ENCODE assay signal across 19 cellular contexts in the genomic region with DNA sequence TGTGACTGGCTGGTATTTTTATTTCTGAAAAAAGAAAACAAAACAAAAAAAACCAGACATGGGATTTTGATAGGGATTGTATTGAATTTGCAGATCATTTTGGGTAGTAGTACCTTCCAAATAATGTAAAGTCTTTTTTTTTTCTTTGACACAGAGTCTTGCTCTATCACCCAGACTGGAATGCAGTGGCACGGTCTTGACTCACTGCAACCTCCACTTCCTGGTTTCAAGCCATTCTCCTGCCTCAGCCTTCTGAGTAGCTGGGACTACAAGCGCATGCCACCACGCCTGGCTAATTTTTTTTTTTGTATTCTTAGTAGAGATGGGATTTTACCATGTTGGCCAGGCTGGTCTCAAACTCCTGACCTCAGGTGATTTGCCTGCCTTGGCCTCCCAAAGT. TPM values are rescaled to one million over a fixed set of nuclear protein-coding genes. Genes with fewer than 3 reads are reported as not detected.
DNase-seq lines count a peak whose midpoint lies in the region; ATAC-seq and TF ChIP-seq lines count a peak whose summit lies in the region.
"Had no signal": no experiment of that assay in that cellular context is flagged by ENCODE, and none has a peak within 500 bp of the region (broad histone marks: within the 10 kb centered on the region; RNA-seq: fewer than 3 reads in every experiment).

No MANE protein-coding gene starts in this region.

- peaks cover 95% of the 10 kb centered on the region for H3K36me3 Mint-ChIP-seq in CD4-positive, alpha-beta T cell (ENCODE audit: low read depth)
- peaks cover 28 to 79% (median 70%) of the 10 kb centered on the region in 3 donors for H3K36me3 Mint-ChIP-seq in CD8-positive, alpha-beta memory T cell
- H3K36me3 Mint-ChIP-seq in activated T-helper 17 cell treated with anti-CD3 and anti-CD28 coated beads, Interleukin-2, amount 50 U/mL, for 72 hours (ENCODE audit: low read depth) = peaks cover 94% of the 10 kb centered on the region
- peaks cover 24 to 82% (median 78%) of the 10 kb centered on the region in 3 donors for H3K36me3 Mint-ChIP-seq in naive thymus-derived CD8-positive, alpha-beta T cell

- no peak overlapping the region for H3K27ac ChIP-seq in CD4-positive, alpha-beta T cell (ENCODE audit: low read depth, low read length)
- no peak overlapping the region for H3K27ac ChIP-seq in CD8-positive, alpha-beta memory T cell (ENCODE audit: low read depth, low read length)
- H3K27ac ChIP-seq: PC-9 had no signal

- CTCF ChIA-PET in CD4-positive, alpha-beta T cell (lab: Charles Lee) = no interaction called here
- CTCF ChIA-PET in CD8-positive, alpha-beta memory T cell (lab: Charles Lee) = interaction anchor here (1.3 kb wide), 1 partner anchor 42 kb away, joined by 3 read pairs; no protein-coding TSS in a partner anchor

- peaks cover 55% of the 10 kb centered on the region for H3K9me3 ChIP-seq in CD4-positive, alpha-beta T cell (ENCODE audit: control insufficient read depth, low read length)
- H3K9me3 ChIP-seq in CD8-positive, alpha-beta memory T cell (ENCODE audit: low read length) = peaks cover 35% of the 10 kb centered on the region

- H3K4me1 Mint-ChIP-seq in CD4-positive, alpha-beta T cell (ENCODE audit: low read depth) = peaks cover 38% of the 10 kb centered on the region
- peaks cover 38 to 80% (median 57%) of the 10 kb centered on the region in 3 donors for H3K4me1 Mint-ChIP-seq in CD8-positive, alpha-beta memory T cell
- H3K4me1 Mint-ChIP-seq in activated T-helper 17 cell treated with anti-CD3 and anti-CD28 coated beads, Interleukin-2, amount 50 U/mL, for 72 hours = peaks cover 3% of the 10 kb centered on the region
- peaks cover 11 to 59% (median 41%) of the 10 kb centered on the region in 4 donors for H3K4me1 Mint-ChIP-seq in naive thymus-derived CD8-positive, alpha-beta T cell

- POLR2A ChIA-PET in CD4-positive, alpha-beta T cell (lab: Charles Lee) = interaction anchor here (0.6 to 2.0 kb wide), 6 partner anchors 9 to 193 kb away, joined by 3 to 6 read pairs (median 6); partner anchors contain the start of genes ATP13A1, ZNF14 and ZNF253
- POLR2A ChIA-PET in CD8-positive, alpha-beta memory T cell (lab: Charles Lee) = interaction anchor here (0.7 to 0.8 kb wide), 2 partner anchors 8 to 11 kb away, joined by 3 to 4 read pairs; no protein-coding TSS in a partner anchor
- POLR2A ChIA-PET in naive thymus-derived CD8-positive, alpha-beta T cell (lab: Charles Lee) = interaction anchor here (0.6 to 12.8 kb wide), 10 partner anchors 9 to 1116 kb away, joined by 3 to 289 read pairs (median 5); partner anchors contain the start of genes ZNF14 and ZNF93

- no peak overlapping the region for H3K27ac Mint-ChIP-seq in CD4-positive, alpha-beta T cell
- H3K27ac Mint-ChIP-seq in CD8-positive, alpha-beta memory T cell = peak overlapping the region in 3 of 8 donors; percentile 5 to 63 (median 30)
- no peak overlapping the region for H3K27ac Mint-ChIP-seq in activated T-helper 17 cell treated with anti-CD3 and anti-CD28 coated beads, Interleukin-2, amount 50 U/mL, for 72 hours
- peak overlapping the region in 2 of 10 donors; percentile 19 to 40 for H3K27ac Mint-ChIP-seq in naive thymus-derived CD8-positive, alpha-beta T cell
- H3K27ac Mint-ChIP-seq: GM23338 had no signal

- peaks cover 9% of the 10 kb centered on the region for H3K9me3 Mint-ChIP-seq in CD4-positive, alpha-beta T cell
- peaks cover 5 to 53% (median 37%) of the 10 kb centered on the region in 5 donors for H3K9me3 Mint-ChIP-seq in CD8-positive, alpha-beta memory T cell
- peaks cover 9% of the 10 kb centered on the region for H3K9me3 Mint-ChIP-seq in activated T-helper 17 cell treated with anti-CD3 and anti-CD28 coated beads, Interleukin-2, amount 50 U/mL, for 72 hours
- peaks cover 0 to 85% (median 13%) of the 10 kb centered on the region in 9 donors for H3K9me3 Mint-ChIP-seq in naive thymus-derived CD8-positive, alpha-beta T cell

- H3K36me3 ChIP-seq in CD8-positive, alpha-beta memory T cell (ENCODE audit: insufficient read depth, low read length) = peaks cover 57% of the 10 kb centered on the region

- DNase-seq in CD4-positive, alpha-beta T cell = no peak
- no peak for DNase-seq in CD8-positive, alpha-beta memory T cell
- DNase-seq in naive thymus-derived CD8-positive, alpha-beta T cell = no peak
- DNase-seq in NCI-H345 treated with DMSO at 0.1 percent for 48 hours (lab: John Stamatoyannopoulos, UW; ENCODE audit: unreplicated experiment) (no peak), activated gamma-delta T cell treated with Interleukin-2 at 50 U/mL for 16 hours (no peak)
- DNase-seq in activated CD4-positive, CD25-positive, alpha-beta regulatory T cell treated with anti-CD3 and anti-CD28 coated beads, Interleukin-2, amount 50 U/mL, for 72 hours = no peak
- DNase-seq: GDM1, IMR-90, Karpas-422, MM.1S, NCI-H1105, NCI-H1930, NCI-H446 treated with DMSO at 0.1 percent for 48 hours, PC-9 had no signal

- peak overlapping the region; percentile 45 for H3K4me3 Mint-ChIP-seq in CD4-positive, alpha-beta T cell
- peak overlapping the region in 5 of 7 donors; percentile 12 to 61 (median 47) for H3K4me3 Mint-ChIP-seq in CD8-positive, alpha-beta memory T cell
- H3K4me3 Mint-ChIP-seq in activated T-helper 17 cell treated with anti-CD3 and anti-CD28 coated beads, Interleukin-2, amount 50 U/mL, for 72 hours = peak overlapping the region; percentile 27
- peak overlapping the region in 6 of 10 donors; percentile 15 to 82 (median 37) for H3K4me3 Mint-ChIP-seq in naive thymus-derived CD8-positive, alpha-beta T cell
- H3K4me3 Mint-ChIP-seq: GM23338 had no signal

- no peak for ATAC-seq in CD4-positive, alpha-beta T cell (ENCODE audit: poor library complexity)
- ATAC-seq in activated T-helper 17 cell treated with anti-CD3 and anti-CD28 coated beads, Interleukin-2, amount 50 U/mL, for 72 hours (replicated peaks) = no peak
- no peak for ATAC-seq in naive thymus-derived CD8-positive, alpha-beta T cell
- ATAC-seq: GM12878, GM23338, HCT116 had no signal

- H3K27me3 ChIP-seq in CD4-positive, alpha-beta T cell (ENCODE audit: control insufficient read depth, insufficient read depth, low read length) = no peaks in the 10 kb centered on the region
- no peaks in the 10 kb centered on the region for H3K27me3 ChIP-seq in CD8-positive, alpha-beta memory T cell (ENCODE audit: insufficient read depth, low read length, poor library complexity, severe bottlenecking)

- no peak for TF ChIP-seq CTCF in CD4-positive, alpha-beta T cell (IDR thresholded peaks at IDR 0.05)

- peaks cover 36% of the 10 kb centered on the region for H3K4me1 ChIP-seq in CD8-positive, alpha-beta memory T cell (ENCODE audit: insufficient read depth, low read length)

- H3K27me3 Mint-ChIP-seq in CD4-positive, alpha-beta T cell = no peaks in the 10 kb centered on the region
- H3K27me3 Mint-ChIP-seq in CD8-positive, alpha-beta memory T cell = peaks cover 0 to 2% of the 10 kb centered on the region in 2 donors
- H3K27me3 Mint-ChIP-seq in activated T-helper 17 cell treated with anti-CD3 and anti-CD28 coated beads, Interleukin-2, amount 50 U/mL, for 72 hours = no peaks in the 10 kb centered on the region
- H3K27me3 Mint-ChIP-seq in naive thymus-derived CD8-positive, alpha-beta T cell = peaks cover 0 to 3% (median 0%) of the 10 kb centered on the region in 5 donors

- intact Hi-C loops in CD4-positive, alpha-beta T cell (cut with DNase I, micrococcal nuclease) = loop anchor here in 1 of 2 experiments (5.0 to 10.0 kb wide), 2 partner anchors 144 to 222 kb away; no protein-coding TSS in a partner anchor

- H3K4me3 ChIP-seq in CD8-positive, alpha-beta memory T cell (ENCODE audit: low read length) = no peak overlapping the region
- H3K4me3 ChIP-seq: GM12878, GM23338, PC-9 had no signal

RNA-seq across cellular contexts. Expression of gene ZNF101, which starts 4.2 kb away (rescaled TPM):
- total RNA-seq in CD4-positive, alpha-beta T cell = 10 to 100 TPM; 58.8 to 60.6 TPM
- total RNA-seq in CD8-positive, alpha-beta memory T cell = 10 to 100 TPM; 73.6 to 74.0 TPM
- polyA plus RNA-seq in CD8-positive, alpha-beta memory T cell = 103 TPM
- 10 to 100 TPM; 57.0 to 70.7 TPM for total RNA-seq in activated T-helper 17 cell treated with anti-CD3 and anti-CD28 coated beads, Interleukin-2, amount 50 U/mL, for 72 hours
- total RNA-seq in naive thymus-derived CD8-positive, alpha-beta T cell = 100 to 1,000 TPM; 252 to 269 TPM
- 100 to 1,000 TPM in 2 of 3 donors, 10 to 100 TPM in 1; 99.7 to 144 (median 131) TPM for polyA plus RNA-seq in naive thymus-derived CD8-positive, alpha-beta T cell

RNA-seq across cellular contexts. Expression of gene ATP13A1, which starts 9.3 kb away (rescaled TPM):
- 10 to 100 TPM; 84.8 to 87.6 TPM for total RNA-seq in CD4-positive, alpha-beta T cell
- 10 to 100 TPM; 92.1 to 93.6 TPM for total RNA-seq in CD8-positive, alpha-beta memory T cell
- 41.7 TPM for polyA plus RNA-seq in CD8-positive, alpha-beta memory T cell
- 10 to 100 TPM; 47.8 to 79.6 TPM for total RNA-seq in activated T-helper 17 cell treated with anti-CD3 and anti-CD28 coated beads, Interleukin-2, amount 50 U/mL, for 72 hours
- 100 to 1,000 TPM; 155 to 158 TPM for total RNA-seq in naive thymus-derived CD8-positive, alpha-beta T cell
- 10 to 100 TPM; 15.3 to 46.7 (median 20.7) TPM for polyA plus RNA-seq in naive thymus-derived CD8-positive, alpha-beta T cell

RNA-seq across cellular contexts. Expression of gene GMIP, which starts 29.4 kb away (rescaled TPM):
- 10 to 100 TPM; 89.6 to 97.0 TPM for total RNA-seq in CD4-positive, alpha-beta T cell
- total RNA-seq in CD8-positive, alpha-beta memory T cell = 10 to 100 TPM; 54.5 to 60.3 TPM
- 71.3 TPM for polyA plus RNA-seq in CD8-positive, alpha-beta memory T cell
- 100 to 1,000 TPM in 1 of 2 donors, 10 to 100 TPM in 1; 79.9 to 100 TPM for total RNA-seq in activated T-helper 17 cell treated with anti-CD3 and anti-CD28 coated beads, Interleukin-2, amount 50 U/mL, for 72 hours
- 100 to 1,000 TPM; 133 to 135 TPM for total RNA-seq in naive thymus-derived CD8-positive, alpha-beta T cell
- 10 to 100 TPM; 40.6 to 72.4 (median 41.9) TPM for polyA plus RNA-seq in naive thymus-derived CD8-positive, alpha-beta T cell

RNA-seq across cellular contexts. Expression of gene LPAR2, which starts 44.8 kb away (rescaled TPM):
- 10 to 100 TPM; 85.9 to 93.7 TPM for total RNA-seq in CD4-positive, alpha-beta T cell
- 10 to 100 TPM; 23.6 to 24.8 TPM for total RNA-seq in CD8-positive, alpha-beta memory T cell
- 37.8 TPM for polyA plus RNA-seq in CD8-positive, alpha-beta memory T cell
- total RNA-seq in activated T-helper 17 cell treated with anti-CD3 and anti-CD28 coated beads, Interleukin-2, amount 50 U/mL, for 72 hours = 10 to 100 TPM; 46.3 to 85.6 TPM
- total RNA-seq in naive thymus-derived CD8-positive, alpha-beta T cell = 10 to 100 TPM; 82.7 to 93.1 TPM
- 10 to 100 TPM; 12.9 to 38.0 (median 16.7) TPM for polyA plus RNA-seq in naive thymus-derived CD8-positive, alpha-beta T cell

RNA-seq across cellular contexts. Expression of gene PBX4, which starts 54.3 kb away (rescaled TPM):
- total RNA-seq in CD4-positive, alpha-beta T cell = 10 to 100 TPM; 50.1 to 51.8 TPM
- total RNA-seq in CD8-positive, alpha-beta memory T cell = 10 to 100 TPM; 15.0 to 17.1 TPM
- 8.3 TPM for polyA plus RNA-seq in CD8-positive, alpha-beta memory T cell
- 100 to 1,000 TPM in 1 of 2 donors, 10 to 100 TPM in 1; 63.9 to 101 TPM for total RNA-seq in activated T-helper 17 cell treated with anti-CD3 and anti-CD28 coated beads, Interleukin-2, amount 50 U/mL, for 72 hours
- 10 to 100 TPM; 46.0 to 49.4 TPM for total RNA-seq in naive thymus-derived CD8-positive, alpha-beta T cell
- 1 to 10 TPM; 2.6 to 6.9 (median 4.2) TPM for polyA plus RNA-seq in naive thymus-derived CD8-positive, alpha-beta T cell
- total RNA-seq: HT1080 had no signal
